ENCODE assay signal across 23 cellular contexts in genomic region chr3:52816654-52817053, GRCh38. TPM values are rescaled to one million over a fixed set of nuclear protein-coding genes. Genes with fewer than 3 reads are reported as not detected.
A peak's percentile ranks its signal among the peaks of the same experiment; 100 is the strongest.
DNase-seq lines count a peak whose midpoint lies in the region; ATAC-seq, FAIRE-seq and TF ChIP-seq lines count a peak whose summit lies in the region.
"Had no signal": no experiment of that assay in that cellular context is flagged by ENCODE, and none has a peak within 500 bp of the region (broad histone marks: within the 10 kb centered on the region; RNA-seq: fewer than 3 reads in every experiment).

No MANE protein-coding gene starts in this region.

- H3K9me3 ChIP-seq in right lobe of liver (no peaks in the 10 kb centered on the region), trophoblast cell (ENCODE audit: insufficient read depth, low read depth, low read length) (peaks cover 3% of the 10 kb centered on the region), kidney (ENCODE audit: control insufficient read depth in 1 of 2, low read length in 2 of 2) (no peaks in the 10 kb centered on the region)
- H3K9me3 ChIP-seq: BE2C; BLaER1 treated with 17β-estradiol and CSF1 and Interleukin-3, amounts not matched to agents 10 nM and 100 nM; Caco-2 had no signal

- 90% methylated on average over 4 of the region's 10 CpGs for WGBS in right lobe of liver (ENCODE audit: insufficient coverage, low coverage, low lambda C conversion rate, missing lambda C conversion rate)
- WGBS in trophoblast cell (ENCODE audit: extremely low coverage, insufficient coverage, insufficient read length) = no CpG with 5 or more reads among the region's 10 CpGs

- H3K27me3 ChIP-seq in right lobe of liver = no peaks in the 10 kb centered on the region
- H3K27me3 ChIP-seq in trophoblast cell (ENCODE audit: insufficient read depth, low read length) = no peaks in the 10 kb centered on the region
- H3K27me3 ChIP-seq: BE2C; BLaER1 treated with 17β-estradiol and CSF1 and Interleukin-3, amounts not matched to agents 10 nM and 100 nM had no signal

- peaks cover 17% of the 10 kb centered on the region for H3K27me3 Mint-ChIP-seq in HFFc6 (ENCODE audit: insufficient read depth)
- H3K27me3 Mint-ChIP-seq: CD4-positive, alpha-beta T cell had no signal

- no peak overlapping the region for H2BK5ac ChIP-seq in trophoblast cell (ENCODE audit: low read depth, low read length, poor library complexity)

- peak; percentile 1 for ATAC-seq in left lobe of liver
- peak in 2 of 4 donors; percentile 0 for ATAC-seq in right lobe of liver
- ATAC-seq: CD8-positive, alpha-beta T cell had no signal

- H3K18ac ChIP-seq in trophoblast cell (ENCODE audit: low read length) = no peak overlapping the region

- H3K36me3 Mint-ChIP-seq in HFFc6 (ENCODE audit: low read depth) = no peaks in the 10 kb centered on the region

- intact Hi-C loops in right lobe of liver (cut with DNase I) (no loop called here), kidney (cut with DNase I) (no loop called here)

- H3K79me1 ChIP-seq in trophoblast cell (ENCODE audit: low read length) = no peaks in the 10 kb centered on the region

- H2AFZ ChIP-seq in trophoblast cell (ENCODE audit: insufficient read depth, low read length, poor library complexity) = no peak overlapping the region

- H2AK5ac ChIP-seq in trophoblast cell (ENCODE audit: low read length) = no peak overlapping the region

- H3K9ac ChIP-seq in trophoblast cell (ENCODE audit: low read length) (no peak overlapping the region), kidney (ENCODE audit: low read length in 2 of 2) (no peak overlapping the region)
- H3K9ac ChIP-seq: BLaER1 treated with 17β-estradiol and CSF1 and Interleukin-3, amounts not matched to agents 10 nM and 100 nM had no signal

- no peak overlapping the region for H3K27ac Mint-ChIP-seq in HFFc6
- H3K27ac Mint-ChIP-seq: CD4-positive, alpha-beta T cell; CD8-positive, alpha-beta T cell had no signal

- no peak overlapping the region for H4K12ac ChIP-seq in trophoblast cell (ENCODE audit: low read depth, low read length)

- H2BK120ac ChIP-seq in trophoblast cell (ENCODE audit: insufficient read depth, low read length, poor library complexity) = no peak overlapping the region

- TF ChIP-seq POLR2A in right lobe of liver (IDR thresholded peaks at IDR 0.05) = peak; percentile 20

- DNase-seq in left lobe of liver (ENCODE audit: low spot score) (peak; percentile 51), right lobe of liver (no peak), trophoblast cell (peak; percentile 94 to 96), kidney (no peak), NCI-H1694 (lab: John Stamatoyannopoulos, UW) (no peak), HFFc6 (no peak)
- DNase-seq: 8988T; ACHN; BE2C; Caco-2; Calu3; CD4-positive, alpha-beta T cell; CD8-positive, alpha-beta T cell; DMS79 treated with DMSO at 0.1 percent for 48 hours; GF-D8 had no signal

- no peaks in the 10 kb centered on the region for H3K9me3 Mint-ChIP-seq in HFFc6
- H3K9me3 Mint-ChIP-seq: CD4-positive, alpha-beta T cell; CD8-positive, alpha-beta T cell had no signal

- no peaks in the 10 kb centered on the region for H3K79me2 ChIP-seq in trophoblast cell (ENCODE audit: control insufficient read depth, insufficient read depth, low read length, poor library complexity)

- no peak overlapping the region for H4K8ac ChIP-seq in trophoblast cell (ENCODE audit: low read depth, low read length)

- no peak overlapping the region for H2BK12ac ChIP-seq in trophoblast cell (ENCODE audit: low read length)

- H4K91ac ChIP-seq in trophoblast cell (ENCODE audit: low read depth, low read length) = no peak overlapping the region

- no peak overlapping the region for H3K14ac ChIP-seq in trophoblast cell (ENCODE audit: low read length)

- FAIRE-seq in kidney (lab: Jason Lieb, UNC) = no peak
- FAIRE-seq: A204.1, D721Med, G401.6, GM12891 had no signal

- H3K4ac ChIP-seq in trophoblast cell (ENCODE audit: low read depth, low read length) = no peak overlapping the region

- H3K4me3 Mint-ChIP-seq in HFFc6 = no peak overlapping the region
- H3K4me3 Mint-ChIP-seq: CD4-positive, alpha-beta T cell; CD8-positive, alpha-beta T cell had no signal

- no peak overlapping the region for H3K23ac ChIP-seq in trophoblast cell (ENCODE audit: low read length)

- H3K36me3 ChIP-seq in right lobe of liver = peaks cover 0 to 71% (median 35%) of the 10 kb centered on the region in 4 donors
- H3K36me3 ChIP-seq in trophoblast cell (ENCODE audit: control insufficient read depth in 1 of 2, insufficient read depth in 2 of 2, low read length in 2 of 2) = no peaks in the 10 kb centered on the region
- no peaks in the 10 kb centered on the region for H3K36me3 ChIP-seq in kidney (ENCODE audit: control insufficient read depth in 1 of 2, insufficient read depth in 2 of 2, low read length in 2 of 2)
- H3K36me3 ChIP-seq: BE2C; BLaER1 treated with 17β-estradiol and CSF1 and Interleukin-3, amounts not matched to agents 10 nM and 100 nM had no signal

- H3K4me3 ChIP-seq in right lobe of liver (no peak overlapping the region), trophoblast cell (ENCODE audit: low read depth, low read length) (no peak overlapping the region), kidney (ENCODE audit: low read length in 2 of 2) (no peak overlapping the region)
- H3K4me3 ChIP-seq: BLaER1 treated with 17β-estradiol and CSF1 and Interleukin-3, amounts not matched to agents 10 nM and 100 nM had no signal

- no peaks in the 10 kb centered on the region for H3K4me1 Mint-ChIP-seq in HFFc6 (ENCODE audit: low read depth)

- TF ChIP-seq CTCF in right lobe of liver (IDR thresholded peaks at IDR 0.05) (no peak), kidney (IDR thresholded peaks at IDR 0.05; ENCODE audit: borderline replicate concordance, extremely low read depth, insufficient read depth) (no peak), HFFc6 (IDR thresholded peaks at IDR 0.05) (no peak)

- H3K4me1 ChIP-seq in right lobe of liver (peaks cover 0 to 62% (median 18%) of the 10 kb centered on the region in 4 donors), trophoblast cell (ENCODE audit: control insufficient read depth in 1 of 2, insufficient read depth in 2 of 2, low read length in 2 of 2) (no peaks in the 10 kb centered on the region), kidney (ENCODE audit: control insufficient read depth in 1 of 2, insufficient read depth in 1 of 2, low read depth in 1 of 2, low read length in 2 of 2) (no peaks in the 10 kb centered on the region)
- H3K4me1 ChIP-seq: BE2C, Caco-2 had no signal

- no peak overlapping the region for H3K4me2 ChIP-seq in trophoblast cell (ENCODE audit: low read length)

- peak overlapping the region in 1 of 3 donors; percentile 18 for H3K27ac ChIP-seq in right lobe of liver
- no peak overlapping the region for H3K27ac ChIP-seq in trophoblast cell (ENCODE audit: low read depth, low read length)
- no peak overlapping the region for H3K27ac ChIP-seq in kidney (ENCODE audit: low read depth in 2 of 2, low read length in 2 of 2)
- H3K27ac ChIP-seq: C4-2B had no signal

RNA-seq across cellular contexts. Expression of gene ITIH4, which starts 13.8 kb away (rescaled TPM):
- total RNA-seq in left lobe of liver (4,358 TPM), right lobe of liver (1,000 to 10,000 TPM; 1,573 to 4,137 (median 3,531) TPM), kidney (15.4 TPM)
- 1.2 and 1.3 TPM in 2 replicates for polyA plus RNA-seq in trophoblast cell (2013)
- polyA plus RNA-seq in kidney (ENCODE audit: insufficient read depth, low read depth, low replicate concordance) = 12.9 TPM
- 1 to 10 TPM in 2 of 6 experiments, under 1 TPM in 4; 0.55 to 2.4 (median 0.79) TPM for total RNA-seq in HFFc6 (2021; fragmentation: NEBNext Ultra II Directional; extraction: Animal tissue kit (Norgen Biotek cat#: 25700))

RNA-seq across cellular contexts. Expression of gene MUSTN1, which starts 18.2 kb away (rescaled TPM):
- total RNA-seq in left lobe of liver (0.38 TPM), right lobe of liver (1 to 10 TPM in 3 of 6 experiments, under 1 TPM in 1, not detected in 2; 0.59 to 9.9 (median 5.7) TPM), kidney (18.6 TPM)
- polyA plus RNA-seq in trophoblast cell (2013) = 0.78 and 0.96 TPM in 2 replicates
- polyA plus RNA-seq in kidney (ENCODE audit: insufficient read depth, low read depth, low replicate concordance) = 47.8 TPM
- total RNA-seq in HFFc6 (2021; fragmentation: NEBNext Ultra II Directional; extraction: Animal tissue kit (Norgen Biotek cat#: 25700)) = under 1 TPM in 1 of 6 experiments, not detected in 5; 0.39 TPM
- total RNA-seq: A673 had no signal
- polyA plus RNA-seq: AG04450 had no signal

RNA-seq across cellular contexts. Expression of gene ITIH3, which starts 22.1 kb away (rescaled TPM):
- total RNA-seq in left lobe of liver (779 TPM), right lobe of liver (1,000 to 10,000 TPM in 3 of 6 experiments, 100 to 1,000 TPM in 3; 742 to 1,822 (median 982) TPM), kidney (2.3 TPM)
- polyA plus RNA-seq in trophoblast cell (2013) = 0.14 and 0.24 TPM in 2 replicates
- polyA plus RNA-seq in kidney (ENCODE audit: insufficient read depth, low read depth, low replicate concordance) = 2.1 TPM
- 1 to 10 TPM in 1 of 6 experiments, under 1 TPM in 5; 0.59 to 1.3 (median 0.70) TPM for total RNA-seq in HFFc6 (2021; fragmentation: NEBNext Ultra II Directional; extraction: Animal tissue kit (Norgen Biotek cat#: 25700))
- total RNA-seq: A673; Calu3; CD4-positive, alpha-beta T cell; CD8-positive, alpha-beta T cell had no signal

RNA-seq across cellular contexts. Expression of gene ITIH1, which starts 39.3 kb away (rescaled TPM):
- total RNA-seq in left lobe of liver (1,331 TPM), right lobe of liver (1,000 to 10,000 TPM in 4 of 6 experiments, 100 to 1,000 TPM in 2; 376 to 1,846 (median 1,201) TPM), kidney (0.22 TPM)
- polyA plus RNA-seq in trophoblast cell (2013) = 0.05 and 0.08 TPM in 2 replicates
- polyA plus RNA-seq in kidney (ENCODE audit: insufficient read depth, low read depth, low replicate concordance) = not detected
- total RNA-seq in HFFc6 (2021; fragmentation: NEBNext Ultra II Directional; extraction: Animal tissue kit (Norgen Biotek cat#: 25700)) = not detected
- total RNA-seq: A673; Caco-2; CD4-positive, alpha-beta T cell; CD8-positive, alpha-beta T cell had no signal
- polyA plus RNA-seq: AG04450 had no signal

RNA-seq across cellular contexts. Expression of gene NEK4, which starts 45.9 kb away (rescaled TPM):
- 16.6 TPM for total RNA-seq in left lobe of liver
- total RNA-seq in right lobe of liver = 10 to 100 TPM in 5 of 6 experiments, 1 to 10 TPM in 1; 7.3 to 18.9 (median 14.8) TPM
- polyA plus RNA-seq in trophoblast cell (2013) = 7.5 and 7.7 TPM in 2 replicates
- 27.9 TPM for total RNA-seq in kidney
- 5.5 TPM for polyA plus RNA-seq in kidney (ENCODE audit: insufficient read depth, low read depth, low replicate concordance)
- total RNA-seq in HFFc6 (2021; fragmentation: NEBNext Ultra II Directional; extraction: Animal tissue kit (Norgen Biotek cat#: 25700)) = 10 to 100 TPM; 19.9 to 25.0 (median 21.7) TPM

Comparison
In these comparisons a context has a peak if more than half of its experiments do, and no peak if none do; other contexts are left out.
1. DNase-seq: peak in left lobe of liver (single experiment) and trophoblast cell (2 of 2); none in right lobe of liver (0 of 3), kidney (single experiment), NCI-H1694 (single experiment) and HFFc6 (single experiment).
2. RNA of gene ITIH4, which starts 13.8 kb away (total RNA-seq): 4,358 TPM in left lobe of liver (single experiment) and 1,573 to 4,137 TPM in right lobe of liver; 15.4 TPM in kidney (single experiment) and 0.55 to 2.4 TPM in HFFc6; every median in the first group is over 10 times any median in the second.
3. RNA of gene ITIH3, which starts 22.1 kb away (total RNA-seq): 742 to 1,822 TPM in right lobe of liver and 779 TPM in left lobe of liver (single experiment); 2.3 TPM in kidney (single experiment) and 0.59 to 1.3 TPM in HFFc6; every median in the first group is over 100 times any median in the second.